Comparison of ENCODE assay signal across 9 cellular contexts in genomic region chr3:39181408-39182335, GRCh38. TPM values are rescaled to one million over a fixed set of nuclear protein-coding genes. Genes with fewer than 3 reads are reported as not detected.
DNase-seq lines count a peak whose midpoint lies in the region; ATAC-seq and TF ChIP-seq lines count a peak whose summit lies in the region.
"Had no signal": no experiment of that assay in that cellular context is flagged by ENCODE, and none has a peak within 500 bp of the region (broad histone marks: within the 10 kb centered on the region; RNA-seq: fewer than 3 reads in every experiment).

No MANE protein-coding gene starts in this region.

- no peak for TF ChIP-seq POLR2A in tibial nerve (IDR thresholded peaks at IDR 0.05)

- peak overlapping the region; percentile 92 for H3K27ac Mint-ChIP-seq in activated naive CD8-positive, alpha-beta T cell

- H3K36me3 ChIP-seq in liver (ENCODE audit: control insufficient read depth in 4 of 4, insufficient read depth in 3 of 4, low read depth in 1 of 4, low read length in 3 of 4) (no peaks in the 10 kb centered on the region), tibial nerve (no peaks in the 10 kb centered on the region)

- peak overlapping the region; percentile 80 for H3K4me3 Mint-ChIP-seq in activated T-cell treated with anti-CD3 and anti-CD28 coated beads, Interleukin-2, amount 50 U/mL, for 4 hours
- H3K4me3 Mint-ChIP-seq in activated naive CD8-positive, alpha-beta T cell: peak overlapping the region; percentile 82

- no peaks in the 10 kb centered on the region for H3K9me3 ChIP-seq in liver (ENCODE audit: control insufficient read depth in 4 of 4, low read length in 3 of 4)
- no peaks in the 10 kb centered on the region for H3K9me3 ChIP-seq in tibial nerve

- H3K27ac ChIP-seq in liver (ENCODE audit: low read depth in 1 of 2, low read length in 2 of 2) (peak overlapping the region; percentile 55 to 75), tibial nerve (peak overlapping the region; percentile 53 to 97 (median 78))

- H3K9ac ChIP-seq in liver (ENCODE audit: low read depth in 1 of 2, low read length in 2 of 2): peak overlapping the region in 1 of 2 donors; percentile 5

- TF ChIP-seq RAD21 in liver (IDR thresholded peaks at IDR 0.05): no peak

- no peak for DNase-seq in activated T-cell treated with anti-CD3 and anti-CD28 coated beads, Interleukin-2, amount 50 U/mL, for 4 hours
- no peak for DNase-seq in activated T-cell treated with anti-CD3 and anti-CD28 coated beads, Interleukin-2, amount 50 U/mL, for 48 hours
- no peak for DNase-seq in tibial nerve (ENCODE audit: low spot score in 2 of 2)
- no peak for DNase-seq in NCI-H345 (lab: John Stamatoyannopoulos, UW)
- no peak for DNase-seq in NCI-H748 treated with DMSO at 0.1 percent for 48 hours (lab: John Stamatoyannopoulos, UW)
- DNase-seq in NCI-H226: no peak

- H3K4me1 ChIP-seq in liver (ENCODE audit: control insufficient read depth in 4 of 4, insufficient read depth in 4 of 4, low read length in 3 of 4): peaks cover 9 to 34% (median 24%) of the 10 kb centered on the region in 4 donors
- H3K4me1 ChIP-seq in tibial nerve: peaks cover 0 to 59% (median 25%) of the 10 kb centered on the region in 4 donors

- H3K4me3 ChIP-seq in liver (ENCODE audit: low read depth in 1 of 3, low read length in 3 of 3) (no peak overlapping the region), tibial nerve (peak overlapping the region in 1 of 4 donors; percentile 33)

- no peak for TF ChIP-seq EP300 in tibial nerve (IDR thresholded peaks at IDR 0.05)

- no peak for ATAC-seq in activated T-cell treated with anti-CD3 and anti-CD28 coated beads, Interleukin-2, amount 50 U/mL, for 4 hours

- peaks cover 39% of the 10 kb centered on the region for H3K4me1 Mint-ChIP-seq in activated T-cell treated with anti-CD3 and anti-CD28 coated beads, Interleukin-2, amount 50 U/mL, for 4 hours (ENCODE audit: low read depth)
- H3K4me1 Mint-ChIP-seq in activated naive CD8-positive, alpha-beta T cell (ENCODE audit: low read depth): peaks cover 38% of the 10 kb centered on the region

- no peaks in the 10 kb centered on the region for H3K9me3 Mint-ChIP-seq in activated T-cell treated with anti-CD3 and anti-CD28 coated beads, Interleukin-2, amount 50 U/mL, for 4 hours
- H3K9me3 Mint-ChIP-seq in activated naive CD8-positive, alpha-beta T cell (ENCODE audit: low read depth): no peaks in the 10 kb centered on the region

- TF ChIP-seq CTCF in liver (IDR thresholded peaks at IDR 0.05; ENCODE audit: low read depth, low read length, missing input control) (no peak), tibial nerve (IDR thresholded peaks at IDR 0.05) (no peak)

- no peaks in the 10 kb centered on the region for H3K27me3 ChIP-seq in liver (ENCODE audit: control insufficient read depth in 4 of 4, insufficient read depth in 4 of 4, low read length in 3 of 4)
- H3K27me3 ChIP-seq in tibial nerve: no peaks in the 10 kb centered on the region

- H3K27me3 Mint-ChIP-seq in activated T-cell treated with anti-CD3 and anti-CD28 coated beads, Interleukin-2, amount 50 U/mL, for 4 hours (ENCODE audit: low read depth): no peaks in the 10 kb centered on the region
- H3K27me3 Mint-ChIP-seq in activated naive CD8-positive, alpha-beta T cell: no peaks in the 10 kb centered on the region

- WGBS in liver: 82% methylated on average over 7 of the region's 7 CpGs
- WGBS in tibial nerve, 2 donors: 71 to 81% methylated on average over 7 of the region's 7 CpGs

- H3K36me3 Mint-ChIP-seq in activated T-cell treated with anti-CD3 and anti-CD28 coated beads, Interleukin-2, amount 50 U/mL, for 4 hours (ENCODE audit: insufficient read depth): no peaks in the 10 kb centered on the region
- no peaks in the 10 kb centered on the region for H3K36me3 Mint-ChIP-seq in activated naive CD8-positive, alpha-beta T cell

TF ChIP-seq in liver, 16 proteins besides CTCF, POLR2A, EP300 and RAD21:
- TF ChIP-seq NR2F2 (IDR thresholded peaks at IDR 0.05) (no peak), GABPA (IDR thresholded peaks at IDR 0.05 in 1 of 2, conservative IDR thresholded peaks at IDR 0.05 in 1 of 2) (no peak), TAF1 (conservative IDR thresholded peaks at IDR 0.05) (no peak)
- TF ChIP-seq, protein P1, sequence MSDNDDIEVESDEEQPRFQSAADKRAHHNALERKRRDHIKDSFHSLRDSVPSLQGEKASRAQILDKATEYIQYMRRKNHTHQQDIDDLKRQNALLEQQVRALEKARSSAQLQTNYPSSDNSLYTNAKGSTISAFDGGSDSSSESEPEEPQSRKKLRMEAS (IDR thresholded peaks at IDR 0.05): no peak

RNA-seq across cellular contexts. Expression of gene XIRP1, which starts 10.7 kb away (rescaled TPM):
- total RNA-seq in activated T-cell treated with anti-CD3 and anti-CD28 coated beads, Interleukin-2, amount 50 U/mL, for 4 hours: 10 to 100 TPM; 13.1 to 20.6 (median 18.2) TPM
- total RNA-seq in liver: not detected
- under 1 TPM in 1 of 2 donors, not detected in 1; 0.01 TPM for polyA plus RNA-seq in liver
- total RNA-seq in tibial nerve: not detected
- total RNA-seq: left lobe of liver had no signal

RNA-seq across cellular contexts. Expression of gene CSRNP1, which starts 28.3 kb away (rescaled TPM):
- 10 to 100 TPM; 88.9 to 96.6 (median 95.1) TPM for total RNA-seq in activated T-cell treated with anti-CD3 and anti-CD28 coated beads, Interleukin-2, amount 50 U/mL, for 4 hours
- total RNA-seq in liver (10 to 100 TPM in 1 of 2 donors, 1 to 10 TPM in 1; 4.7 to 19.3 TPM), tibial nerve (10 to 100 TPM; 48.3 to 72.8 (median 66.0) TPM)
- polyA plus RNA-seq in liver: 10 to 100 TPM in 1 of 2 donors, 1 to 10 TPM in 1; 8.7 to 12.8 TPM

Comparison
In these comparisons a context has a peak if more than half of its experiments do, and no peak if none do; other contexts are left out.
1. RNA of gene XIRP1, which starts 10.7 kb away (total RNA-seq): 13.1 to 20.6 TPM in activated T-cell treated with anti-CD3 and anti-CD28 coated beads, Interleukin-2, amount 50 U/mL, for 4 hours; not detected in liver and not detected in tibial nerve; every median in the first group is over 10 times any median in the second.